ENCODE assay signal across 32 cellular contexts in genomic region chrX:100964362-100964761, GRCh38. TPM values are rescaled to one million over a fixed set of nuclear protein-coding genes. Genes with fewer than 3 reads are reported as not detected.
"Had no signal": no experiment of that assay in that cellular context is flagged by ENCODE, and none has a peak within 500 bp of the region (broad histone marks: within the 10 kb centered on the region; RNA-seq: fewer than 3 reads in every experiment).

No MANE protein-coding gene starts in this region.

- H3K27me3 ChIP-seq: brain microvascular endothelial cell, MG63 had no signal

- H3K36me3 ChIP-seq: brain microvascular endothelial cell, MG63 had no signal

- H3K27ac ChIP-seq: brain microvascular endothelial cell, PC-9, SK-N-MC, VCaP had no signal

- H3K4me3 ChIP-seq: MG63, PC-9, SK-N-MC had no signal

- DNase-seq: activated CD4-positive, alpha-beta memory T cell treated with anti-CD3 and anti-CD28 coated beads, Interleukin-2, amount 10 ng/mL, durations not matched to agents 7 days and 5 days; activated CD4-positive, alpha-beta T cell treated with anti-CD3 and anti-CD28 coated beads for 1 hour; activated CD4-positive, alpha-beta T cell treated with anti-CD3 and anti-CD28 coated beads for 48 hours; activated CD4-positive, CD25-positive, alpha-beta regulatory T cell; activated CD8-positive, alpha-beta memory T cell treated with anti-CD3 and anti-CD28 coated beads for 24 hours; activated CD8-positive, alpha-beta memory T cell treated with anti-CD3 and anti-CD28 coated beads, Interleukin-2, amount 10 ng/mL, durations not matched to agents 7 days and 5 days; activated CD8-positive, alpha-beta memory T cell treated with anti-CD3 and anti-CD28 coated beads, Interleukin-2, amount 50 U/mL, for 48 hours; activated effector memory CD4-positive, alpha-beta T cell treated with anti-CD3 and anti-CD28 coated beads, Interleukin-2, amount 50 U/mL, for 16 hours; activated naive CD4-positive, alpha-beta T cell; activated naive CD4-positive, alpha-beta T cell treated with anti-CD3 and anti-CD28 coated beads, Interleukin-2, amount 50 U/mL, for 16 hours; activated naive CD8-positive, alpha-beta T cell treated with anti-CD3 and anti-CD28 coated beads for 36 hours; activated T-cell treated with anti-CD3 and anti-CD28 coated beads, Interleukin-2, amount 50 U/mL, for 48 hours; amniotic stem cell; aorta; brain microvascular endothelial cell; central memory CD4-positive, alpha-beta T cell; Kasumi-1; KG1; MG63; NCI-H1048; NCI-H1105 treated with DMSO at 0.1 percent for 48 hours; NCI-H1436; NCI-H1694; NCI-H2029; NCI-H345; NCI-H524 treated with DMSO at 0.1 percent for 48 hours; NK-92 treated with Interleukin-12 subunit alpha and Interleukin-12 subunit beta, amount 100 ng/mL, for 24 hours; PC-9; Right ventricle myocardium superior had no signal

- H3K9me3 ChIP-seq: MG63 had no signal

- ATAC-seq: activated CD8-positive, alpha-beta memory T cell treated with anti-CD3 and anti-CD28 coated beads, Interleukin-2, amount 10 ng/mL, durations not matched to agents 7 days and 5 days had no signal

RNA-seq across cellular contexts. Expression of gene ARL13A, which starts 5.1 kb away (rescaled TPM):
- total RNA-seq: activated CD4-positive, alpha-beta memory T cell treated with anti-CD3 and anti-CD28 coated beads, Interleukin-2, amount 10 ng/mL, durations not matched to agents 7 days and 5 days; activated CD8-positive, alpha-beta memory T cell treated with anti-CD3 and anti-CD28 coated beads, Interleukin-2, amount 10 ng/mL, durations not matched to agents 7 days and 5 days; activated naive CD8-positive, alpha-beta T cell treated with anti-CD3 and anti-CD28 coated beads for 36 hours; aorta; NCI-H460; PC-9; Right ventricle myocardium superior had no signal

RNA-seq across cellular contexts. Expression of gene XKRX, which starts 35.6 kb away (rescaled TPM):
- total RNA-seq: Right ventricle myocardium superior had no signal
